21 cellular contexts compared by ENCODE assay signal in the genomic region with DNA sequence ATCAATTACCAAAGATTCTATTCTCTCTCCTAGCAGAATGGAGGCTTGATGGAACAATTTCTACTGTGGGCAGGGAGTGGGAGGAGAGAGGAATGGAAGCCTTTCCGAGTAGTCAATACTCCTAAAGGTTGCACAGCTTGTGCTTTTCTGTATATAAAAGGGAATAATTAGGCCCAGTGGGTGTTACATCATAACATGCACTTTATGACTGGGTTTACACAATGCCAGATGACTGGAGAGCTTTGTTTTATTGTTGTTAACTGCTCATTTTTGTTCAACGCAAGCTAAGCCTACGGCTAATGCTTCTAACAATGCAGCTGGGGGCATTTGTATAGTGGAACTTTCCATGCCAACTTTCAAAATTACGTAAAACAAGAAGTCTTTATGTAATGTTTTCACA.
"Had no signal": no experiment of that assay in that cellular context is flagged by ENCODE, and none has a peak within 500 bp of the region (broad histone marks: within the 10 kb centered on the region; RNA-seq: fewer than 3 reads in every experiment).

No MANE protein-coding gene starts in this region.

- H3K27me3 ChIP-seq: colonic mucosa, esophagus muscularis mucosa, gastrocnemius medialis, thyroid gland, upper lobe of right lung had no signal

- FAIRE-seq: astrocyte had no signal

- H3K4me1 ChIP-seq: colonic mucosa, esophagus muscularis mucosa, gastrocnemius medialis, thyroid gland, upper lobe of right lung had no signal

- H3K9me3 ChIP-seq: colonic mucosa, esophagus muscularis mucosa, gastrocnemius medialis, thyroid gland, upper lobe of right lung had no signal

- H3K27ac ChIP-seq: colonic mucosa, esophagus muscularis mucosa, gastrocnemius medialis, thyroid gland, upper lobe of right lung had no signal

- H3K36me3 ChIP-seq: colonic mucosa, esophagus muscularis mucosa, gastrocnemius medialis, thyroid gland, upper lobe of right lung had no signal

- H3K4me3 ChIP-seq: colonic mucosa, esophagus muscularis mucosa, gastrocnemius medialis, thyroid gland, upper lobe of right lung had no signal

- DNase-seq: activated CD8-positive, alpha-beta memory T cell treated with anti-CD3 and anti-CD28 coated beads for 24 hours; activated CD8-positive, alpha-beta memory T cell treated with anti-CD3 and anti-CD28 coated beads, Interleukin-2, amount 50 U/mL, for 4 hours; activated naive CD4-positive, alpha-beta T cell treated with Interleukin-2 at 50 U/mL for 16 hours; activated naive CD8-positive, alpha-beta T cell treated with anti-CD3 and anti-CD28 coated beads for 36 hours; activated T-cell treated with anti-CD3 and anti-CD28 coated beads, Interleukin-2, amount 50 U/mL, for 24 hours; colonic mucosa; gastrocnemius medialis; head of caudate nucleus; hypothalamus; left ventricle myocardium superior; mammary epithelial cell; naive thymus-derived CD8-positive, alpha-beta T cell; retina; stimulated activated CD4-positive, alpha-beta T cell treated with anti-CD3 and anti-CD28 coated beads, Interleukin-12 subunit alpha, Interleukin-12 subunit beta, amount 100 ng/mL, for 4 hours; stimulated activated CD4-positive, alpha-beta T cell treated with anti-CD3 and anti-CD28 coated beads, Interleukin-4, amount 100 ng/mL, for 4 hours; stimulated activated naive CD8-positive, alpha-beta T cell treated with anti-CD3 and anti-CD28 coated beads, Interleukin-15, Interleukin-2, amounts not matched to agents 100 U/mL and 50 U/mL, for 24 hours; T1000; thyroid gland; upper lobe of right lung had no signal
